Comparison of ENCODE assay signal across 1 cellular context in genomic region chr18:21857871-21858270, GRCh38.
A peak's percentile ranks its signal among the peaks of the same experiment; 100 is the strongest.
TF ChIP-seq lines count a peak whose summit lies in the region.

No MANE protein-coding gene starts in this region.

TF ChIP-seq in GM12878, 131 proteins besides CTCF, POLR2A, EP300 and RAD21 (continued from another document):
- TF ChIP-seq ZBTB4 (CRISPR knock-in tag; IDR thresholded peaks at IDR 0.05): no peak
- peak; percentile 66; the same call in 1 of the 2 replicates for TF ChIP-seq IRF4 (IDR thresholded peaks at IDR 0.05; ENCODE audit: low read depth, low read length)
TF ChIP-seq in GM12878: peak in this region for 6.
